Comparison of ENCODE assay signal across 1 cellular context in the genomic region with DNA sequence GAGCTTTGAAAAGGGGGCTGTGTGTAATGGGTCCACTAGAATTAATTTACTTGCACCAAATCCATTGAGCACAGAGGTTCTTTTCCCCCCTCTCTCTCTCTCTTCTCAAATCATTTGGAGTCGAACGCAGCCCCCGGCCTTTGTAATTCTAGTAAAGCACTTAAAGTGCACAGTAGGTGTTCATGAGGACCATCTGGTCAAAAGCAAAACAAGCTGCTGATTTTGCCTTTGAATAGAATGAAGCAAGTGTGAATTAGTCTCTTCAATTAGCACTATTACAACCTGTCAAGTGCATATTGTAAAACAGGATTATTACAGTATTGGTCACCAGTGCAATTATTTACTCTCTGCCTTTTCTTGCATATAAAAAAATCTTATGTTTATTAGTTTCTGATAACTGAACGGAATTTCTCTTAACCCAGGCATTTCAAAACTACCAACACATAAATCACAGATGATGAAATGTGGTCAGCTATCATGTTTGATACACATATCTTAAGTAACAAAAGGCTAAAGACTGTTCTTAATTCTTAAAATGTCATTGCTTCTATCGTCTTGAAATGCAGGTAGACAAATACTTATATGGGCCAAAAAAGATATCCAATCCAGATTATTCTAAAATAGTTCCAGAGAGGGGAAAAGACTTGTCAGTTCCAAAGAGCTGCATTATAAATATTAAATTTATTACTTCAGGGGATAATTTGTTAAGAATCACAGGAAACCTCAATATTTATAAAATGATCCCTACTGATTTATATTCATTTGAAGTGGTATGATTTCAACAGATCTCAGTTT.
TF ChIP-seq lines count a peak whose summit lies in the region.

No MANE protein-coding gene starts in this region.

TF ChIP-seq in H1, 55 proteins besides CTCF, POLR2A, EP300 and RAD21 (continued from another document):
- TF ChIP-seq NANOG (IDR thresholded peaks at IDR 0.05; ENCODE audit: insufficient read depth, low read depth, low read length, poor library complexity, severe bottlenecking) (peak; percentile 99), RBBP5 (IDR thresholded peaks at IDR 0.05; ENCODE audit: borderline replicate concordance, low read depth, low read length) (no peak), POU5F1 (IDR thresholded peaks at IDR 0.05; ENCODE audit: low read depth, low read length) (peak; percentile 71), BCL11A (IDR thresholded peaks at IDR 0.05; ENCODE audit: low read depth in 2 of 2, low read length in 2 of 2) (peak; percentile 11 to 52), SIX5 (IDR thresholded peaks at IDR 0.05; ENCODE audit: low read depth, low read length) (no peak), SP4 (IDR thresholded peaks at IDR 0.05; ENCODE audit: low read length) (no peak), CEBPB (IDR thresholded peaks at IDR 0.05; ENCODE audit: low read depth, low read length) (peak; percentile 49; the same call in 1 of the 2 replicates), SP1 (IDR thresholded peaks at IDR 0.05; ENCODE audit: low read depth, low read length) (peak; percentile 67; the same call in 1 of the 2 replicates), POLR2AphosphoS5 (IDR thresholded peaks at IDR 0.05; ENCODE audit: low read depth, low read length) (no peak), YY1 (IDR thresholded peaks at IDR 0.05; ENCODE audit: low read depth, low read length) (0 out of 2 replicates have a peak, but pooled peaks have one; percentile 18), CHD7 (IDR thresholded peaks at IDR 0.05; ENCODE audit: insufficient replicate concordance, low read length) (peak; percentile 91), HDAC2 (IDR thresholded peaks at IDR 0.05; ENCODE audit: borderline replicate concordance in 1 of 2, low read depth in 2 of 2, low read length in 2 of 2) (peak; percentile 88 to 93; a peak in 1 of 4 replicates)
TF ChIP-seq in H1: peak in this region for 11.
